Comparison of ENCODE assay signal across 18 cellular contexts in the genomic region with DNA sequence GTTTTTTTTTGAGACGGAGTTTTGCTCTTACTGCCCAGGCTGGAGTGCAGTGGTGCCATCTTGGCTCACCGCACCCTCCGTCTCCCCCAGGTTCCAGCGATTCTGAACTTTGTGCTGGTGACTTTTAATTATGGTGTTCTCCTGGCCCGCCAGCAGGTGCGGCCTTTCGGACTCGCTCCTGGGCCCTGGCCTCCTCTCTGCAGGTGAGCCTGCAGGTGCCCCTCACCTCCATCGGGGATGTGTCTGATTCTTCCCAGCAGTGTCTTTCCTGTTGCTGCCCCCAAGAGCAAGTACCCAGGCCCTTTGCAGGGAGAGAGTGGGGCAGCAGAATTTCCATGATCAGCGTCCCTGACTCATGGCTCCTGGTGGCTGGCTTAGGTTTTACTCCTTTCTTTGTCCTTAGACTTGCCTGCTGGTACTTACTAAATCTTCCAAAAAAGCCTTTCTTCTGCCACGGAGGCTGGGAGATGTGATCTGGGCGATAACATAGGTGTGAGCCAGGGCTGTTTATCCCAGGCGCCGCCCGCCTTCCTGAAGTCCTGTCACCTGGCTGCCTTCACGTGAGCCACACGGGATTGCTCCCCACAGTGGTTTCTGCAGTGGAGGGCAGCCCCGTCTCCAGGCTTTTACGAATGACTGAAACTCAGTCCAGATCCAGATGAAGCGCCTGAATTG. TPM values are rescaled to one million over a fixed set of nuclear protein-coding genes. Genes with fewer than 3 reads are reported as not detected.
DNase-seq lines count a peak whose midpoint lies in the region; ATAC-seq, FAIRE-seq and TF ChIP-seq lines count a peak whose summit lies in the region.
"Had no signal": no experiment of that assay in that cellular context is flagged by ENCODE, and none has a peak within 500 bp of the region (broad histone marks: within the 10 kb centered on the region; RNA-seq: fewer than 3 reads in every experiment).

No MANE protein-coding gene starts in this region.

- TF ChIP-seq CTCF in GM23338 (conservative IDR thresholded peaks at IDR 0.05; ENCODE audit: low read depth in 2 of 2): 0 out of 4 replicates have a peak, but pooled peaks of 1 of the 2 experiments have one; percentile 14
- TF ChIP-seq CTCF in Peyer's patch (IDR thresholded peaks at IDR 0.05): no peak
- no peak for TF ChIP-seq CTCF in nephron progenitor cell (IDR thresholded peaks at IDR 0.05)
- TF ChIP-seq CTCF in foreskin fibroblast (IDR thresholded peaks at IDR 0.05; ENCODE audit: low read depth, low read length): no peak

- no peaks in the 10 kb centered on the region for H3K9me2 ChIP-seq in GM23338 (ENCODE audit: insufficient read depth)

- H3K27me3 ChIP-seq in GM23338 (ENCODE audit: insufficient read depth): no peaks in the 10 kb centered on the region
- H3K27me3 ChIP-seq in Peyer's patch: no peaks in the 10 kb centered on the region

- no peak for TF ChIP-seq POLR2A in Peyer's patch (IDR thresholded peaks at IDR 0.05)

- H3K4me3 Mint-ChIP-seq in GM23338: no peak overlapping the region
- no peak overlapping the region for H3K4me3 Mint-ChIP-seq in nephron progenitor cell
- H3K4me3 Mint-ChIP-seq: CD8-positive, alpha-beta T cell had no signal

- H3K9me3 ChIP-seq in Peyer's patch: no peaks in the 10 kb centered on the region
- H3K9me3 ChIP-seq: A549 had no signal

- H3K4me3 ChIP-seq in GM23338 (no peak overlapping the region), Peyer's patch (no peak overlapping the region), foreskin fibroblast (ENCODE audit: low read depth in 1 of 2, low read length in 2 of 2) (no peak overlapping the region)
- H3K4me3 ChIP-seq: A549, GM23248, K562 had no signal

- DNase-seq in GM23338 (ENCODE audit: low spot score) (peak; percentile 28), Peyer's patch (peak in 2 of 3 donors; percentile 11 to 25), nephron progenitor cell (no peak), urothelium cell line (ENCODE audit: low spot score) (no peak), foreskin fibroblast (no peak)
- DNase-seq: CD8-positive, alpha-beta T cell; COR-L47; DND-41; GDM1; GM23248; H7 had no signal

- FAIRE-seq in urothelium cell line (lab: Jason Lieb, UNC): peak; percentile 44
- FAIRE-seq: A549, GM12892, GM19239, K562 had no signal

- no peaks in the 10 kb centered on the region for H3K36me3 ChIP-seq in GM23338 (ENCODE audit: insufficient read depth)
- H3K36me3 ChIP-seq in Peyer's patch: peaks cover 0 to 61% (median 0%) of the 10 kb centered on the region in 3 donors

- H3K27ac Mint-ChIP-seq in GM23338 (no peak overlapping the region), nephron progenitor cell (peak overlapping the region; percentile 16)
- H3K27ac Mint-ChIP-seq: CD8-positive, alpha-beta T cell had no signal

- H3K27me3 Mint-ChIP-seq in GM23338 (ENCODE audit: insufficient read depth, low read depth, poor library complexity) (peaks cover 1% of the 10 kb centered on the region), nephron progenitor cell (ENCODE audit: low read depth, poor library complexity) (peaks cover 2% of the 10 kb centered on the region)

- H3K4me2 ChIP-seq in GM23338: no peak overlapping the region
- H3K4me2 ChIP-seq: A549 had no signal

- H3K9me3 Mint-ChIP-seq in GM23338: no peaks in the 10 kb centered on the region
- no peaks in the 10 kb centered on the region for H3K9me3 Mint-ChIP-seq in nephron progenitor cell
- H3K9me3 Mint-ChIP-seq: CD14-positive monocyte; CD8-positive, alpha-beta T cell had no signal

- ATAC-seq in GM23338 (peak; percentile 34), GM19351 (IDR thresholded peaks at IDR 0.05; ENCODE audit: unreplicated experiment) (no peak), HG03520 (IDR thresholded peaks at IDR 0.05; ENCODE audit: unreplicated experiment) (no peak)
- ATAC-seq: A549; CD8-positive, alpha-beta T cell; K562 had no signal

- H3K27ac ChIP-seq in GM23338 (ENCODE audit: low read depth): no peak overlapping the region
- H3K27ac ChIP-seq in Peyer's patch: no peak overlapping the region
- H3K27ac ChIP-seq: A549, GM23248 had no signal

- H4K20me1 ChIP-seq in GM23338 (replicated peaks; ENCODE audit: insufficient read depth): peaks cover 18% of the 10 kb centered on the region

- H3K4me1 Mint-ChIP-seq in GM23338 (peaks cover 3% of the 10 kb centered on the region; the same call in 1 of the 3 replicates), nephron progenitor cell (peaks cover 11% of the 10 kb centered on the region)
- H3K4me1 Mint-ChIP-seq: CD14-positive monocyte had no signal

- H3K4me1 ChIP-seq in GM23338 (ENCODE audit: insufficient read depth): no peaks in the 10 kb centered on the region
- no peaks in the 10 kb centered on the region for H3K4me1 ChIP-seq in Peyer's patch
- H3K4me1 ChIP-seq: A549 had no signal

- no peaks in the 10 kb centered on the region for H3F3A ChIP-seq in GM23338 (replicated peaks; ENCODE audit: low read depth)

- H2AFZ ChIP-seq in GM23338: no peak overlapping the region
- H2AFZ ChIP-seq: GM23248 had no signal

- peaks cover 58% of the 10 kb centered on the region for H3K79me2 ChIP-seq in GM23338 (replicated peaks; ENCODE audit: insufficient read depth)

- H3K36me3 Mint-ChIP-seq in GM23338 (ENCODE audit: low read depth) (peaks cover 19% of the 10 kb centered on the region; the same call in 2 of the 3 replicates), nephron progenitor cell (ENCODE audit: low read depth) (peaks cover 47% of the 10 kb centered on the region)

TF ChIP-seq in GM23338, 12 proteins besides CTCF, POLR2A, EP300 and RAD21 (continues in another document):
- TF ChIP-seq STAT1 (IDR thresholded peaks at IDR 0.05; ENCODE audit: unreplicated experiment) (no peak), ZNF114 (CRISPR knock-in tag; IDR thresholded peaks at IDR 0.05) (no peak), CREB1 (CRISPR knock-in tag; IDR thresholded peaks at IDR 0.05; ENCODE audit: low read depth) (no peak), ZNF331 (CRISPR knock-in tag; IDR thresholded peaks at IDR 0.05; ENCODE audit: low read depth) (no peak), EZH2phosphoT487 (IDR thresholded peaks at IDR 0.05; ENCODE audit: unreplicated experiment) (no peak), NANOG (IDR thresholded peaks at IDR 0.05; ENCODE audit: borderline replicate concordance) (no peak), EZH2 (IDR thresholded peaks at IDR 0.05; ENCODE audit: low read depth, unreplicated experiment) (no peak), POLR2AphosphoS5 (IDR thresholded peaks at IDR 0.05; ENCODE audit: low read depth) (no peak)
- TF ChIP-seq, protein P1, sequence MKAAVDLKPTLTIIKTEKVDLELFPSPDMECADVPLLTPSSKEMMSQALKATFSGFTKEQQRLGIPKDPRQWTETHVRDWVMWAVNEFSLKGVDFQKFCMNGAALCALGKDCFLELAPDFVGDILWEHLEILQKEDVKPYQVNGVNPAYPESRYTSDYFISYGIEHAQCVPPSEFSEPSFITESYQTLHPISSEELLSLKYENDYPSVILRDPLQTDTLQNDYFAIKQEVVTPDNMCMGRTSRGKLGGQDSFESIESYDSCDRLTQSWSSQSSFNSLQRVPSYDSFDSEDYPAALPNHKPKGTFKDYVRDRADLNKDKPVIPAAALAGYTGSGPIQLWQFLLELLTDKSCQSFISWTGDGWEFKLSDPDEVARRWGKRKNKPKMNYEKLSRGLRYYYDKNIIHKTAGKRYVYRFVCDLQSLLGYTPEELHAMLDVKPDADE (IDR thresholded peaks at IDR 0.05): no peak
- TF ChIP-seq, protein P2, sequence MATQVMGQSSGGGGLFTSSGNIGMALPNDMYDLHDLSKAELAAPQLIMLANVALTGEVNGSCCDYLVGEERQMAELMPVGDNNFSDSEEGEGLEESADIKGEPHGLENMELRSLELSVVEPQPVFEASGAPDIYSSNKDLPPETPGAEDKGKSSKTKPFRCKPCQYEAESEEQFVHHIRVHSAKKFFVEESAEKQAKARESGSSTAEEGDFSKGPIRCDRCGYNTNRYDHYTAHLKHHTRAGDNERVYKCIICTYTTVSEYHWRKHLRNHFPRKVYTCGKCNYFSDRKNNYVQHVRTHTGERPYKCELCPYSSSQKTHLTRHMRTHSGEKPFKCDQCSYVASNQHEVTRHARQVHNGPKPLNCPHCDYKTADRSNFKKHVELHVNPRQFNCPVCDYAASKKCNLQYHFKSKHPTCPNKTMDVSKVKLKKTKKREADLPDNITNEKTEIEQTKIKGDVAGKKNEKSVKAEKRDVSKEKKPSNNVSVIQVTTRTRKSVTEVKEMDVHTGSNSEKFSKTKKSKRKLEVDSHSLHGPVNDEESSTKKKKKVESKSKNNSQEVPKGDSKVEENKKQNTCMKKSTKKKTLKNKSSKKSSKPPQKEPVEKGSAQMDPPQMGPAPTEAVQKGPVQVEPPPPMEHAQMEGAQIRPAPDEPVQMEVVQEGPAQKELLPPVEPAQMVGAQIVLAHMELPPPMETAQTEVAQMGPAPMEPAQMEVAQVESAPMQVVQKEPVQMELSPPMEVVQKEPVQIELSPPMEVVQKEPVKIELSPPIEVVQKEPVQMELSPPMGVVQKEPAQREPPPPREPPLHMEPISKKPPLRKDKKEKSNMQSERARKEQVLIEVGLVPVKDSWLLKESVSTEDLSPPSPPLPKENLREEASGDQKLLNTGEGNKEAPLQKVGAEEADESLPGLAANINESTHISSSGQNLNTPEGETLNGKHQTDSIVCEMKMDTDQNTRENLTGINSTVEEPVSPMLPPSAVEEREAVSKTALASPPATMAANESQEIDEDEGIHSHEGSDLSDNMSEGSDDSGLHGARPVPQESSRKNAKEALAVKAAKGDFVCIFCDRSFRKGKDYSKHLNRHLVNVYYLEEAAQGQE (IDR thresholded peaks at IDR 0.05; ENCODE audit: unreplicated experiment): no peak

RNA-seq across cellular contexts. Expression of a gene that starts 10.7 kb away (rescaled TPM):
- 74.0 and 86.5 TPM in 2 replicates for total RNA-seq in GM23338 (2014; rRNA removed; shearing (Covaris generic))
- 32.4 and 34.4 TPM in 2 replicates for polyA plus RNA-seq in GM23338 (2016; fragmentation: Nextera tagmentation; extraction: Ambion mirVana)
- 10 to 100 TPM; 45.7 to 67.7 (median 50.0) TPM for total RNA-seq in Peyer's patch

Comparison
In these comparisons a context has a peak if more than half of its experiments do, and no peak if none do; other contexts are left out.
1. DNase-seq: peak in GM23338 (single experiment) and Peyer's patch (2 of 3); none in nephron progenitor cell (single experiment), urothelium cell line (single experiment) and foreskin fibroblast (0 of 2).